ENCODE assay signal across 14 cellular contexts in genomic region chr7:142771353-142771723, GRCh38. TPM values are rescaled to one million over a fixed set of nuclear protein-coding genes. Genes with fewer than 3 reads are reported as not detected.
DNase-seq lines count a peak whose midpoint lies in the region; ATAC-seq and TF ChIP-seq lines count a peak whose summit lies in the region.
"Had no signal": no experiment of that assay in that cellular context is flagged by ENCODE, and none has a peak within 500 bp of the region (broad histone marks: within the 10 kb centered on the region; RNA-seq: fewer than 3 reads in every experiment).

No MANE protein-coding gene starts in this region.

- DNase-seq in GM13976 (ENCODE audit: low spot score): peak; percentile 43
- peak; percentile 94 for DNase-seq in NCI-H345 treated with DMSO at 0.1 percent for 48 hours (lab: John Stamatoyannopoulos, UW; ENCODE audit: unreplicated experiment)
- DNase-seq in activated CD8-positive, alpha-beta memory T cell treated with anti-CD3 and anti-CD28 coated beads, Interleukin-2, amount 10 ng/mL, durations not matched to agents 7 days and 5 days: no peak
- no peak for DNase-seq in adrenal gland
- no peak for DNase-seq in aorta
- no peak for DNase-seq in CD8-positive, alpha-beta memory T cell
- DNase-seq: activated naive CD4-positive, alpha-beta T cell treated with anti-CD3 and anti-CD28 coated beads, Interleukin-2, amount 50 U/mL, for 16 hours; CD4-positive, alpha-beta memory T cell; stimulated activated naive CD4-positive, alpha-beta T cell had no signal

- in situ Hi-C loops in GM13976 (cut with MboI; ENCODE audit: low sequenced_read_pairs, unreplicated experiment): no loop called here

- H3K36me3 ChIP-seq in adrenal gland (replicated peaks in 1 of 2): no peaks in the 10 kb centered on the region
- no peaks in the 10 kb centered on the region for H3K36me3 ChIP-seq in aorta (ENCODE audit: control insufficient read depth in 1 of 2, insufficient read depth in 2 of 2, low read length in 1 of 2)
- no peaks in the 10 kb centered on the region for H3K36me3 ChIP-seq in CD8-positive, alpha-beta memory T cell (ENCODE audit: insufficient read depth, low read length)

- intact Hi-C loops in adrenal gland (cut with DNase I): no loop called here
- intact Hi-C loops in aorta (cut with DNase I): no loop called here

- H3K27me3 Mint-ChIP-seq in activated CD8-positive, alpha-beta memory T cell treated with anti-CD3 and anti-CD28 coated beads, Interleukin-2, amount 10 ng/mL, durations not matched to agents 7 days and 5 days: no peaks in the 10 kb centered on the region
- peaks cover 2 to 3% of the 10 kb centered on the region in 2 donors for H3K27me3 Mint-ChIP-seq in CD8-positive, alpha-beta memory T cell
- H3K27me3 Mint-ChIP-seq: CD4-positive, alpha-beta memory T cell had no signal

- no peak overlapping the region for H3K27ac Mint-ChIP-seq in activated CD8-positive, alpha-beta memory T cell treated with anti-CD3 and anti-CD28 coated beads, Interleukin-2, amount 10 ng/mL, durations not matched to agents 7 days and 5 days
- H3K27ac Mint-ChIP-seq in CD8-positive, alpha-beta memory T cell: no peak overlapping the region
- H3K27ac Mint-ChIP-seq: GM23338 had no signal

- H3K4me3 ChIP-seq in adrenal gland: no peak overlapping the region
- H3K4me3 ChIP-seq in aorta (ENCODE audit: low read length in 2 of 2): no peak overlapping the region
- no peak overlapping the region for H3K4me3 ChIP-seq in CD8-positive, alpha-beta memory T cell (ENCODE audit: low read length)
- H3K4me3 ChIP-seq: GM23338 had no signal

- H3K27me3 ChIP-seq in adrenal gland (no peaks in the 10 kb centered on the region), aorta (ENCODE audit: control insufficient read depth in 1 of 2, insufficient read depth in 2 of 2, low read length in 1 of 2) (no peaks in the 10 kb centered on the region)
- no peaks in the 10 kb centered on the region for H3K27me3 ChIP-seq in CD8-positive, alpha-beta memory T cell (ENCODE audit: insufficient read depth, low read length, poor library complexity, severe bottlenecking)

- ATAC-seq in GM19463 (IDR thresholded peaks at IDR 0.05; ENCODE audit: unreplicated experiment): peak; percentile 88
- ATAC-seq in HG03060 (IDR thresholded peaks at IDR 0.05; ENCODE audit: low read depth, unreplicated experiment): peak; percentile 89
- no peak for ATAC-seq in activated CD8-positive, alpha-beta memory T cell treated with anti-CD3 and anti-CD28 coated beads, Interleukin-2, amount 10 ng/mL, durations not matched to agents 7 days and 5 days
- ATAC-seq in aorta (ENCODE audit: low FRiP score): no peak
- ATAC-seq: GM23338, sciatic nerve had no signal

- WGBS in adrenal gland, 4 donors: 61 to 66% (median 64%) methylated on average over 5 of the region's 5 CpGs
- WGBS in aorta, 2 donors: 79 to 87% methylated on average over 5 of the region's 5 CpGs

- no peak overlapping the region for H3K27ac ChIP-seq in adrenal gland
- H3K27ac ChIP-seq in aorta (ENCODE audit: low read depth in 1 of 2, low read length in 2 of 2): no peak overlapping the region
- no peak overlapping the region for H3K27ac ChIP-seq in CD8-positive, alpha-beta memory T cell (ENCODE audit: low read depth, low read length)

- H3K4me1 Mint-ChIP-seq in activated CD8-positive, alpha-beta memory T cell treated with anti-CD3 and anti-CD28 coated beads, Interleukin-2, amount 10 ng/mL, durations not matched to agents 7 days and 5 days: peaks cover 12% of the 10 kb centered on the region
- H3K4me1 Mint-ChIP-seq in CD8-positive, alpha-beta memory T cell: peaks cover 0 to 2% (median 0%) of the 10 kb centered on the region in 3 donors

- no peaks in the 10 kb centered on the region for H3K9me3 Mint-ChIP-seq in activated CD8-positive, alpha-beta memory T cell treated with anti-CD3 and anti-CD28 coated beads, Interleukin-2, amount 10 ng/mL, durations not matched to agents 7 days and 5 days (ENCODE audit: low read depth)
- no peaks in the 10 kb centered on the region for H3K9me3 Mint-ChIP-seq in CD8-positive, alpha-beta memory T cell
- H3K9me3 Mint-ChIP-seq: CD4-positive, alpha-beta memory T cell; GM23338 had no signal

- TF ChIP-seq CTCF in GM13976 (IDR thresholded peaks at IDR 0.05; ENCODE audit: borderline replicate concordance, control extremely low read depth, extremely low read depth, insufficient read depth, missing control alignments) (no peak), adrenal gland (IDR thresholded peaks at IDR 0.05) (no peak)

- H3K9me3 ChIP-seq in adrenal gland (replicated peaks in 1 of 3) (no peaks in the 10 kb centered on the region), aorta (ENCODE audit: control insufficient read depth, low read length) (no peaks in the 10 kb centered on the region)
- H3K9me3 ChIP-seq in CD8-positive, alpha-beta memory T cell (ENCODE audit: low read length): no peaks in the 10 kb centered on the region

- H3K4me3 Mint-ChIP-seq in activated CD8-positive, alpha-beta memory T cell treated with anti-CD3 and anti-CD28 coated beads, Interleukin-2, amount 10 ng/mL, durations not matched to agents 7 days and 5 days: no peak overlapping the region
- no peak overlapping the region for H3K4me3 Mint-ChIP-seq in CD8-positive, alpha-beta memory T cell
- H3K4me3 Mint-ChIP-seq: CD4-positive, alpha-beta memory T cell; GM23338 had no signal

- H3K36me3 Mint-ChIP-seq in activated CD8-positive, alpha-beta memory T cell treated with anti-CD3 and anti-CD28 coated beads, Interleukin-2, amount 10 ng/mL, durations not matched to agents 7 days and 5 days: no peaks in the 10 kb centered on the region
- H3K36me3 Mint-ChIP-seq in CD8-positive, alpha-beta memory T cell: no peaks in the 10 kb centered on the region
- H3K36me3 Mint-ChIP-seq: CD4-positive, alpha-beta memory T cell had no signal

- H3K4me1 ChIP-seq in adrenal gland (replicated peaks in 1 of 2) (no peaks in the 10 kb centered on the region), aorta (ENCODE audit: control insufficient read depth in 1 of 2, insufficient read depth in 2 of 2, low read length in 2 of 2) (no peaks in the 10 kb centered on the region)
- H3K4me1 ChIP-seq in CD8-positive, alpha-beta memory T cell (ENCODE audit: insufficient read depth, low read length): no peaks in the 10 kb centered on the region

- POLR2A ChIA-PET in CD8-positive, alpha-beta memory T cell (lab: Charles Lee): no interaction called here

- TF ChIP-seq POLR2A in adrenal gland (IDR thresholded peaks at IDR 0.05): no peak

- CTCF ChIA-PET in activated CD8-positive, alpha-beta memory T cell treated with anti-CD3 and anti-CD28 coated beads, Interleukin-2, amount 10 ng/mL, durations not matched to agents 7 days and 5 days (lab: Charles Lee): interaction anchor here (1.7 kb wide), 1 partner anchor 12 kb away, joined by 4 read pairs; no protein-coding TSS in a partner anchor
- CTCF ChIA-PET in CD8-positive, alpha-beta memory T cell (lab: Charles Lee): no interaction called here

RNA-seq across cellular contexts. Expression of gene PRSS2, which starts 0.6 kb away (rescaled TPM):
- total RNA-seq in activated CD8-positive, alpha-beta memory T cell treated with anti-CD3 and anti-CD28 coated beads, Interleukin-2, amount 10 ng/mL, durations not matched to agents 7 days and 5 days: not detected
- total RNA-seq in adrenal gland (10 to 100 TPM in 2 of 8 donors, 1 to 10 TPM in 1, not detected in 5; 4.8 to 43.4 (median 40.0) TPM), aorta (10 to 100 TPM in 1 of 2 donors, 1 to 10 TPM in 1; 9.3 to 12.0 TPM)
- polyA plus RNA-seq in adrenal gland (1 to 10 TPM in 2 of 3 donors, not detected in 1; 2.8 to 4.4 TPM), aorta (10 to 100 TPM; 19.1 to 24.4 TPM)
- total RNA-seq in CD8-positive, alpha-beta memory T cell: not detected
- not detected for polyA plus RNA-seq in CD8-positive, alpha-beta memory T cell
- total RNA-seq: CD4-positive, alpha-beta memory T cell; GM23338; T-helper 2 cell treated with Interferon-gamma antibody and Interleukin-4, amounts not matched to agents 100 ng/mL and 5 ng/mL, for 36 hours had no signal
- polyA plus RNA-seq: CD4-positive, alpha-beta memory T cell; GM23338 had no signal

RNA-seq across cellular contexts. Expression of gene PRSS1, which starts 22.1 kb away (rescaled TPM):
- total RNA-seq in activated CD8-positive, alpha-beta memory T cell treated with anti-CD3 and anti-CD28 coated beads, Interleukin-2, amount 10 ng/mL, durations not matched to agents 7 days and 5 days: not detected
- total RNA-seq in adrenal gland: 10 to 100 TPM in 2 of 8 donors, 1 to 10 TPM in 1, not detected in 5; 3.3 to 15.4 (median 14.6) TPM
- 1 to 10 TPM in 2 of 3 donors, not detected in 1; 3.2 to 3.3 TPM for polyA plus RNA-seq in adrenal gland
- 1 to 10 TPM; 5.6 to 6.3 TPM for total RNA-seq in aorta
- polyA plus RNA-seq in aorta: 10 to 100 TPM in 1 of 2 donors, 1 to 10 TPM in 1; 8.7 to 19.9 TPM
- not detected for total RNA-seq in CD8-positive, alpha-beta memory T cell
- polyA plus RNA-seq in CD8-positive, alpha-beta memory T cell: not detected
- total RNA-seq: GM23338; T-helper 2 cell treated with Interferon-gamma antibody and Interleukin-4, amounts not matched to agents 100 ng/mL and 5 ng/mL, for 36 hours had no signal
- polyA plus RNA-seq: CD4-positive, alpha-beta memory T cell; GM23338 had no signal

Comparison
In these comparisons a context has a peak if more than half of its experiments do, and no peak if none do; other contexts are left out.
1. DNase-seq: peak in GM13976 (single experiment) and NCI-H345 treated with DMSO at 0.1 percent for 48 hours (single experiment); none in activated CD8-positive, alpha-beta memory T cell treated with anti-CD3 and anti-CD28 coated beads, Interleukin-2, amount 10 ng/mL, durations not matched to agents 7 days and 5 days (single experiment), adrenal gland (0 of 7), aorta (0 of 2) and CD8-positive, alpha-beta memory T cell (0 of 5).
2. ATAC-seq: peak in GM19463 (single experiment) and HG03060 (single experiment); none in activated CD8-positive, alpha-beta memory T cell treated with anti-CD3 and anti-CD28 coated beads, Interleukin-2, amount 10 ng/mL, durations not matched to agents 7 days and 5 days (single experiment) and aorta (single experiment).